Comparison of ENCODE assay signal across 8 cellular contexts in the genomic region with DNA sequence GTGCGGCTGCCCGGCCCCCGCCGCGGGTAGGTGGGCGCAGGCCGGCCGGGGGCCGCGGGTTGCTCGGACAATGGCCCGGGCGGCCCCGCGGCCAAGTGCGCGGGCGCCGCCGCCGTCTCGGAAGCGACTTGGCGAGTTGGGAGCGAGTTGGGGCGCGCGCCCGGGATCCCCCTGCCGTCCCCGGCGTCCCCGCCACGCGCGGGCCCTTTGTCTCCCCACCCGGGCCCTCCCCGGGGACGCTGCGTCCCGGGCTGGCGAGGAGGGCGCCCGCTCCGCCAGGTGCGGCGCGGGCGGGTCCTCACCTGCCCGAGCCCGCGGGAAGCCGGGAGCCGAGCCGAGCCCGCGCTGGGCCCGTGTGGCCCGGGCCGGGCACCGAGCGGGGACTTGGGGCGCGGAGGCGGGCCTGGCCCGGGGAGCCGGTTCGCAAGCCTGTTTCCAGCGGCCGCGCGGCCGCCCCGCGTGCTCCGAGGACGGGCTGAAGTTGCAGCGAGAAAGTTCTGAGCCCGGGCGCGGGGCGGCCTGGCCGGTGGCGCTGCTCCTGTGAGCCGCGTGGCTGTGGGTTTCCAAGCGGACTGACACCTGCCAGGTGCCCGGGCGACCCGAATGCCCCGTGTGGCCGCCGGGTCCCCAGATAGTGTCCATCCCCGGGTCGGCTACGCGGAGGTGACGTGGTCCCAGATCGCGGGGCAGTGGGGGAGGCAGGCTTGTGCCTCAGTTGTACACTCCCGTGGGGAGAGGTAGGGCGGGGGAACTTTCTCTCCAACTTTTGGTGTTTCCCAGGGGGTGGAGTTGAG. TPM values are rescaled to one million over a fixed set of nuclear protein-coding genes. Genes with fewer than 3 reads are reported as not detected.
DNase-seq lines count a peak whose midpoint lies in the region; ATAC-seq and TF ChIP-seq lines count a peak whose summit lies in the region.

No MANE protein-coding gene starts in this region.

- peaks cover 13% of the 10 kb centered on the region for H3K4me1 Mint-ChIP-seq in activated CD8-positive, alpha-beta T cell treated with anti-CD3 and anti-CD28 coated beads for 36 hours (ENCODE audit: low read depth)

- CTCF ChIA-PET in activated CD8-positive, alpha-beta T cell treated with anti-CD3 and anti-CD28 coated beads for 36 hours (lab: Charles Lee), result no interaction called here

- no peaks in the 10 kb centered on the region for H3K36me3 ChIP-seq in ovary

- peak overlapping the region; percentile 69 for H3K4me3 ChIP-seq in fibroblast of villous mesenchyme (ENCODE audit: low read depth, low read length)
- H3K4me3 ChIP-seq in ovary, result peak overlapping the region; percentile 64

- POLR2A ChIA-PET in activated CD8-positive, alpha-beta T cell treated with anti-CD3 and anti-CD28 coated beads for 36 hours (lab: Charles Lee), result interaction anchor here (0.5 kb wide), 1 partner anchor 14 kb away, joined by 3 read pairs; no protein-coding TSS in a partner anchor

- H3K9me3 ChIP-seq in ovary, result no peaks in the 10 kb centered on the region

- TF ChIP-seq EP300 in ovary (IDR thresholded peaks at IDR 0.05), result no peak

- intact Hi-C loops in activated CD8-positive, alpha-beta T cell treated with anti-CD3 and anti-CD28 coated beads for 36 hours (cut with micrococcal nuclease), result loop anchor here (10.0 kb wide), 1 partner anchor 72 kb away; no protein-coding TSS in a partner anchor
- intact Hi-C loops in ovary (cut with DNase I), result loop anchor here in 1 of 4 donors (10.0 kb wide), 2 partner anchors 62 to 132 kb away; no protein-coding TSS in a partner anchor

- peak overlapping the region; percentile 61 to 70 for H3K27ac ChIP-seq in ovary

- DNase-seq in 8988T (peak; percentile 69), fibroblast of villous mesenchyme (ENCODE audit: low read depth) (peak; percentile 20), ovary (peak in 2 of 5 donors; percentile 40 to 57), nucleus accumbens (lab: John Stamatoyannopoulos, UW) (no peak), mesenteric fat pad (ENCODE audit: low spot score) (no peak)
- peak; percentile 36 for DNase-seq in activated CD8-positive, alpha-beta T cell treated with anti-CD3 and anti-CD28 coated beads for 36 hours

- WGBS in ovary, 3 donors, result 1% methylated on average over 44 to 102 of the region's 102 CpGs

- H3K4me3 Mint-ChIP-seq in activated CD8-positive, alpha-beta T cell treated with anti-CD3 and anti-CD28 coated beads for 36 hours, result peak overlapping the region; percentile 92

- peaks cover 19% of the 10 kb centered on the region for H3K4me1 ChIP-seq in ovary (ENCODE audit: insufficient read depth)

- H3K27ac Mint-ChIP-seq in activated CD8-positive, alpha-beta T cell treated with anti-CD3 and anti-CD28 coated beads for 36 hours, result peak overlapping the region; percentile 72

- no peaks in the 10 kb centered on the region for H3K9me3 Mint-ChIP-seq in activated CD8-positive, alpha-beta T cell treated with anti-CD3 and anti-CD28 coated beads for 36 hours

- TF ChIP-seq POLR2A in ovary (IDR thresholded peaks at IDR 0.05), result no peak

- H3K27me3 ChIP-seq in ovary, result no peaks in the 10 kb centered on the region

- no peak for TF ChIP-seq CTCF in activated CD8-positive, alpha-beta T cell treated with anti-CD3 and anti-CD28 coated beads for 36 hours (IDR thresholded peaks at IDR 0.05)
- TF ChIP-seq CTCF in fibroblast of villous mesenchyme (IDR thresholded peaks at IDR 0.05; ENCODE audit: insufficient read depth, low read depth, low read length) (no peak), ovary (IDR thresholded peaks at IDR 0.05) (no peak)

- ATAC-seq in GM19025 (IDR thresholded peaks at IDR 0.05; ENCODE audit: low read depth, unreplicated experiment), result peak; percentile 51
- ATAC-seq in activated CD8-positive, alpha-beta T cell treated with anti-CD3 and anti-CD28 coated beads for 36 hours, result peak; percentile 51
- ATAC-seq in HG02678 (IDR thresholded peaks at IDR 0.05; ENCODE audit: unreplicated experiment), result no peak

- peaks cover 2% of the 10 kb centered on the region for H3K27me3 Mint-ChIP-seq in activated CD8-positive, alpha-beta T cell treated with anti-CD3 and anti-CD28 coated beads for 36 hours

- H3K36me3 Mint-ChIP-seq in activated CD8-positive, alpha-beta T cell treated with anti-CD3 and anti-CD28 coated beads for 36 hours (ENCODE audit: low read depth), result no peaks in the 10 kb centered on the region

RNA-seq across cellular contexts. Expression of a gene that starts 0.6 kb away (rescaled TPM):
- 10 to 100 TPM; 10.5 to 15.3 TPM for total RNA-seq in activated CD8-positive, alpha-beta T cell treated with anti-CD3 and anti-CD28 coated beads for 36 hours
- total RNA-seq in fibroblast of villous mesenchyme (28.3 and 31.5 TPM in 2 replicates), ovary (10 to 100 TPM; 21.8 to 63.8 (median 52.9) TPM), mesenteric fat pad (59.9 TPM)
- 10 to 100 TPM in 1 of 2 donors, 1 to 10 TPM in 1; 3.1 to 47.2 TPM for polyA plus RNA-seq in ovary

RNA-seq across cellular contexts. Expression of a gene that starts 41.2 kb away (rescaled TPM):
- total RNA-seq in activated CD8-positive, alpha-beta T cell treated with anti-CD3 and anti-CD28 coated beads for 36 hours, result 10 to 100 TPM; 38.0 to 40.7 TPM
- 50.1 and 64.4 TPM in 2 replicates for total RNA-seq in fibroblast of villous mesenchyme
- total RNA-seq in ovary, result 10 to 100 TPM; 17.3 to 47.3 (median 34.1) TPM
- 10 to 100 TPM; 14.7 to 16.1 TPM for polyA plus RNA-seq in ovary
- total RNA-seq in mesenteric fat pad, result 50.9 TPM

Comparison
In these comparisons a context has a peak if more than half of its experiments do, and no peak if none do; other contexts are left out.
1. DNase-seq: peak in 8988T (single experiment), activated CD8-positive, alpha-beta T cell treated with anti-CD3 and anti-CD28 coated beads for 36 hours (single experiment) and fibroblast of villous mesenchyme (single experiment); none in nucleus accumbens (0 of 56) and mesenteric fat pad (single experiment).